Comparison of ENCODE assay signal across 13 cellular contexts in genomic region chr4:15659768-15660394, GRCh38. TPM values are rescaled to one million over a fixed set of nuclear protein-coding genes. Genes with fewer than 3 reads are reported as not detected.
A peak's percentile ranks its signal among the peaks of the same experiment; 100 is the strongest.
DNase-seq lines count a peak whose midpoint lies in the region; ATAC-seq and TF ChIP-seq lines count a peak whose summit lies in the region.
"Had no signal": no experiment of that assay in that cellular context is flagged by ENCODE, and none has a peak within 500 bp of the region (broad histone marks: within the 10 kb centered on the region; RNA-seq: fewer than 3 reads in every experiment).

No MANE protein-coding gene starts in this region.

- no peak overlapping the region for H3K4me3 Mint-ChIP-seq in osteocyte (ENCODE audit: unreplicated experiment)
- H3K4me3 Mint-ChIP-seq in Calu3 (ENCODE audit: low read depth, unreplicated experiment): no peak overlapping the region
- H3K4me3 Mint-ChIP-seq: activated B cell treated with CpG ODN at 0.5 μM for 24 hours had no signal

- BruUV-seq in Calu3 (replicated peaks; lab: Mats Ljungman, UMichigan): no TSS peak

- H3K27ac ChIP-seq in left ventricle myocardium inferior (replicated peaks): no peak overlapping the region
- H3K27ac ChIP-seq: KMS-11 had no signal

- H3K4me1 Mint-ChIP-seq in osteocyte (ENCODE audit: unreplicated experiment): peaks cover 32% of the 10 kb centered on the region
- peaks cover 2% of the 10 kb centered on the region for H3K4me1 Mint-ChIP-seq in Calu3 (ENCODE audit: low read depth, unreplicated experiment)

- H3K27me3 ChIP-seq in left ventricle myocardium inferior (ENCODE audit: low read depth): no peaks in the 10 kb centered on the region
- H3K27me3 ChIP-seq: body of pancreas had no signal

- ATAC-seq in GM21529 (IDR thresholded peaks at IDR 0.05; ENCODE audit: unreplicated experiment): no peak
- ATAC-seq: body of pancreas had no signal

- H3K27me3 Mint-ChIP-seq in osteocyte (ENCODE audit: unreplicated experiment): no peaks in the 10 kb centered on the region
- no peaks in the 10 kb centered on the region for H3K27me3 Mint-ChIP-seq in Calu3 (ENCODE audit: unreplicated experiment)
- H3K27me3 Mint-ChIP-seq: activated B cell treated with CpG ODN at 0.5 μM for 24 hours had no signal

- H3K9me3 Mint-ChIP-seq in osteocyte (ENCODE audit: unreplicated experiment) (no peaks in the 10 kb centered on the region), Calu3 (ENCODE audit: low read depth, unreplicated experiment) (no peaks in the 10 kb centered on the region)
- H3K9me3 Mint-ChIP-seq: activated B cell treated with CpG ODN at 0.5 μM for 24 hours had no signal

- no peaks in the 10 kb centered on the region for H3K9me3 ChIP-seq in left ventricle myocardium inferior (replicated peaks)
- H3K9me3 ChIP-seq: body of pancreas had no signal

- TF ChIP-seq CTCF in osteocyte (IDR thresholded peaks at IDR 0.05) (no peak), Calu3 (IDR thresholded peaks at IDR 0.05; ENCODE audit: unreplicated experiment) (no peak), left ventricle myocardium inferior (IDR thresholded peaks at IDR 0.05; ENCODE audit: borderline replicate concordance) (no peak)

- peak overlapping the region; percentile 84 for H3K27ac Mint-ChIP-seq in osteocyte (ENCODE audit: unreplicated experiment)
- no peak overlapping the region for H3K27ac Mint-ChIP-seq in Calu3 (ENCODE audit: unreplicated experiment)
- H3K27ac Mint-ChIP-seq: activated B cell treated with CpG ODN at 0.5 μM for 24 hours had no signal

- peak; percentile 16 for DNase-seq in ELR (ENCODE audit: low read depth)
- peak; percentile 96 for DNase-seq in NOMO-1 treated with DMSO at 0.1 percent for 48 hours (lab: John Stamatoyannopoulos, UW; ENCODE audit: unreplicated experiment)
- DNase-seq in dermis blood vessel endothelial cell: peak; percentile 33
- DNase-seq in osteocyte (ENCODE audit: extremely low spot score, unreplicated experiment): no peak
- DNase-seq in Calu3: no peak
- no peak for DNase-seq in left ventricle myocardium inferior
- no peak for DNase-seq in NCI-H510A treated with DMSO at 0.1 percent for 48 hours (lab: John Stamatoyannopoulos, UW)
- DNase-seq: activated B cell treated with CpG ODN at 0.5 μM for 24 hours, hippocampal formation, NCI-H774 had no signal

- CTCF ChIA-PET in Calu3 (lab: Charles Lee): no interaction called here

- no peak overlapping the region for H3K4me3 ChIP-seq in left ventricle myocardium inferior
- H3K4me3 ChIP-seq: body of pancreas had no signal

- no peaks in the 10 kb centered on the region for H3K36me3 ChIP-seq in left ventricle myocardium inferior

- intact Hi-C loops in Calu3 (cut with micrococcal nuclease; ENCODE audit: unreplicated experiment): no loop called here
- intact Hi-C loops in left ventricle myocardium inferior (cut with micrococcal nuclease): no loop called here

- no peaks in the 10 kb centered on the region for H3K36me3 Mint-ChIP-seq in osteocyte (ENCODE audit: unreplicated experiment)
- peaks cover 14% of the 10 kb centered on the region for H3K36me3 Mint-ChIP-seq in Calu3 (ENCODE audit: insufficient read depth, unreplicated experiment)

- peaks cover 8% of the 10 kb centered on the region for H3K4me1 ChIP-seq in left ventricle myocardium inferior

RNA-seq across cellular contexts. Expression of gene FBXL5, which starts 4.7 kb away (rescaled TPM):
- 109 and 156 TPM in 2 replicates for total RNA-seq in dermis blood vessel endothelial cell
- total RNA-seq in osteocyte: 54.0 and 54.9 TPM in 2 replicates
- total RNA-seq in Calu3 (2022): 26.4 and 27.0 TPM in 2 replicates
- total RNA-seq in left ventricle myocardium inferior: 91.6 TPM

RNA-seq across cellular contexts. Expression of gene FAM200B, which starts 21.7 kb away (rescaled TPM):
- total RNA-seq in dermis blood vessel endothelial cell: 33.0 and 44.6 TPM in 2 replicates
- 43.8 and 45.0 TPM in 2 replicates for total RNA-seq in osteocyte
- total RNA-seq in Calu3 (2022): 18.6 and 22.6 TPM in 2 replicates
- 29.1 TPM for total RNA-seq in left ventricle myocardium inferior

RNA-seq across cellular contexts. Expression of gene BST1, which starts 43.0 kb away (rescaled TPM):
- total RNA-seq in dermis blood vessel endothelial cell (41.0 and 49.0 TPM in 2 replicates), osteocyte (0.26 and 0.54 TPM in 2 replicates), Calu3 (2022) (4.7 and 6.0 TPM in 2 replicates), left ventricle myocardium inferior (2.7 TPM)

Comparison
In these comparisons a context has a peak if more than half of its experiments do, and no peak if none do; other contexts are left out.
1. DNase-seq: peak in ELR (single experiment), NOMO-1 treated with DMSO at 0.1 percent for 48 hours (single experiment) and dermis blood vessel endothelial cell (single experiment); none in osteocyte (single experiment), Calu3 (single experiment), left ventricle myocardium inferior (single experiment) and NCI-H510A treated with DMSO at 0.1 percent for 48 hours (single experiment).